In genomic region chr2:127398239-127398590, GRCh38 we compare ENCODE assay signal across 8 cellular contexts. TPM values are rescaled to one million over a fixed set of nuclear protein-coding genes. Genes with fewer than 3 reads are reported as not detected.
DNase-seq lines count a peak whose midpoint lies in the region; ATAC-seq and TF ChIP-seq lines count a peak whose summit lies in the region.

No MANE protein-coding gene starts in this region.

- no peaks in the 10 kb centered on the region; the same call in 1 of the 2 replicates for H3K27me3 ChIP-seq in BJ (ENCODE audit: control insufficient read depth, insufficient read depth, low read length)
- H3K27me3 ChIP-seq in PC-3 (ENCODE audit: low read length), result no peaks in the 10 kb centered on the region
- no peaks in the 10 kb centered on the region for H3K27me3 ChIP-seq in suprapubic skin

- TF ChIP-seq CTCF in BJ (IDR thresholded peaks at IDR 0.05; ENCODE audit: insufficient read depth, low read depth, low read length), result no peak
- TF ChIP-seq CTCF in PC-3 (conservative IDR thresholded peaks at IDR 0.05; ENCODE audit: low read depth, low read length), result no peak
- no peak for TF ChIP-seq CTCF in brain (conservative IDR thresholded peaks at IDR 0.05)
- no peak for TF ChIP-seq CTCF in suprapubic skin (IDR thresholded peaks at IDR 0.05)

- H3K9me3 Mint-ChIP-seq in brain, result peaks cover 3 to 7% (median 4%) of the 10 kb centered on the region in 5 experiments

- peaks cover 15% of the 10 kb centered on the region for H3K36me3 Mint-ChIP-seq in brain

- no peaks in the 10 kb centered on the region for H4K20me1 ChIP-seq in PC-3 (ENCODE audit: low read length)

- H2AFZ ChIP-seq in PC-3 (ENCODE audit: low read length), result no peak overlapping the region

- POLR2A ChIA-PET in BJ (lab: Charles Lee), result interaction anchor here (0.7 kb wide), 1 partner anchor 11 kb away, joined by 5 read pairs; no protein-coding TSS in a partner anchor
- POLR2A ChIA-PET in PC-3 (lab: Charles Lee; ENCODE audit: unreplicated experiment), result interaction anchor here (0.7 kb wide), 1 partner anchor 12 kb away, joined by 3 read pairs; no protein-coding TSS in a partner anchor

- H3K27ac Mint-ChIP-seq in brain, result peak overlapping the region; percentile 79 to 95 (median 88)

- H3K79me2 ChIP-seq in PC-3 (ENCODE audit: low read length), result no peaks in the 10 kb centered on the region

- no peak overlapping the region for H3K4me3 Mint-ChIP-seq in brain

- peaks cover 33% of the 10 kb centered on the region for H3K4me1 ChIP-seq in PC-3 (ENCODE audit: insufficient read depth, low read length)
- peaks cover 45% of the 10 kb centered on the region for H3K4me1 ChIP-seq in suprapubic skin

- DNase-seq in BJ (ENCODE audit: low read depth) (peak; percentile 74), PC-3 (peak; percentile 97), left lobe of liver (ENCODE audit: low spot score) (no peak), suprapubic skin (ENCODE audit: low spot score in 2 of 2) (peak; percentile 86 to 94)
- no peak for DNase-seq in activated CD4-positive, CD25-positive, alpha-beta regulatory T cell treated with anti-CD3 and anti-CD28 coated beads, Interleukin-2, amount 50 U/mL, for 72 hours

- no peaks in the 10 kb centered on the region for H3K27me3 Mint-ChIP-seq in brain

- BruUV-seq in PC-3 (replicated peaks; lab: Mats Ljungman, UMichigan), result no TSS peak

- no peak for TF ChIP-seq EP300 in suprapubic skin (IDR thresholded peaks at IDR 0.05)

- no peaks in the 10 kb centered on the region for H3K36me3 ChIP-seq in BJ (ENCODE audit: control insufficient read depth, insufficient read depth, low read length)
- H3K36me3 ChIP-seq in PC-3 (ENCODE audit: low read depth, low read length), result no peaks in the 10 kb centered on the region
- no peaks in the 10 kb centered on the region for H3K36me3 ChIP-seq in suprapubic skin

- no peaks in the 10 kb centered on the region for H3K9me3 ChIP-seq in PC-3 (ENCODE audit: low read length)
- no peaks in the 10 kb centered on the region for H3K9me3 ChIP-seq in suprapubic skin

- no peaks in the 10 kb centered on the region for H3K9me2 ChIP-seq in PC-3 (replicated peaks; ENCODE audit: low read length)

- intact Hi-C loops in PC-3 (cut with micrococcal nuclease), result loop anchor here (1.0 kb wide), 1 partner anchor 10 kb away; no protein-coding TSS in a partner anchor

- no peak overlapping the region for H3K9ac ChIP-seq in PC-3 (ENCODE audit: low read length)

- H3K4me3 ChIP-seq in BJ (ENCODE audit: low read depth, low read length), result no peak overlapping the region
- H3K4me3 ChIP-seq in PC-3 (ENCODE audit: low read length), result no peak overlapping the region
- H3K4me3 ChIP-seq in suprapubic skin, result no peak overlapping the region

- CTCF ChIA-PET in BJ (lab: Yijun Ruan, JAX), result no interaction called here
- CTCF ChIA-PET in PC-3 (lab: Charles Lee), result interaction anchor here (1.0 kb wide), 1 partner anchor 81 kb away, joined by 4 read pairs; no protein-coding TSS in a partner anchor

- peaks cover 28% of the 10 kb centered on the region for H3K4me1 Mint-ChIP-seq in brain

- TF ChIP-seq POLR2A in suprapubic skin (IDR thresholded peaks at IDR 0.05), result no peak

- H3K27ac ChIP-seq in PC-3 (ENCODE audit: low read length) (no peak overlapping the region), suprapubic skin (peak overlapping the region; percentile 27)

- ATAC-seq in GM19025 (IDR thresholded peaks at IDR 0.05; ENCODE audit: low read depth, unreplicated experiment) (peak; percentile 93), HG03064 (IDR thresholded peaks at IDR 0.05; ENCODE audit: low read depth, unreplicated experiment) (peak; percentile 92), PC-3 (peak; percentile 76), left lobe of liver (peak; percentile 74)

- peak overlapping the region; percentile 30; the same call in 1 of the 2 replicates for H3K4me2 ChIP-seq in PC-3 (ENCODE audit: low read length)

- H3F3A ChIP-seq in PC-3 (ENCODE audit: low read length, unreplicated experiment), result no peaks in the 10 kb centered on the region

- WGBS in suprapubic skin, result 0% methylated on average over 4 of the region's 4 CpGs

RNA-seq across cellular contexts. Expression of gene MAP3K2, which starts 10.4 kb away (rescaled TPM):
- 10.9 and 18.6 TPM in 2 replicates for polyA plus RNA-seq in BJ (2011; rRNA removed)
- 20.8 and 21.1 TPM in 2 replicates for polyA minus RNA-seq in BJ (2011; rRNA and poly(A)+ RNA removed)
- 54.6 and 64.7 TPM in 2 replicates for total RNA-seq in PC-3 (2014; rRNA removed)
- 3.3 TPM for polyA plus RNA-seq in brain (ENCODE audit: insufficient read depth, low read depth, low replicate concordance)
- total RNA-seq in left lobe of liver, result 48.9 TPM
- total RNA-seq in suprapubic skin, result 10 to 100 TPM; 29.4 to 49.1 (median 44.0) TPM

RNA-seq across cellular contexts. Expression of gene PROC, which starts 20.0 kb away (rescaled TPM):
- polyA plus RNA-seq in BJ (2011; rRNA removed) (0.11 TPM in 1 of 2 replicates, not detected in the other), brain (ENCODE audit: insufficient read depth, low read depth, low replicate concordance) (0.59 TPM)
- polyA minus RNA-seq in BJ (2011; rRNA and poly(A)+ RNA removed), result not detected in 2 replicates
- total RNA-seq in PC-3 (2014; rRNA removed) (0.35 and 0.58 TPM in 2 replicates), left lobe of liver (479 TPM), suprapubic skin (1 to 10 TPM in 1 of 4 donors, under 1 TPM in 1, not detected in 2; 0.36 to 7.1 TPM)

Comparison
In these comparisons a context has a peak if more than half of its experiments do, and no peak if none do; other contexts are left out.
1. DNase-seq: peak in BJ (single experiment), PC-3 (single experiment) and suprapubic skin (2 of 2); none in left lobe of liver (single experiment) and activated CD4-positive, CD25-positive, alpha-beta regulatory T cell treated with anti-CD3 and anti-CD28 coated beads, Interleukin-2, amount 50 U/mL, for 72 hours (single experiment).
2. RNA of gene PROC, which starts 20.0 kb away (total RNA-seq): 479 TPM in left lobe of liver (single experiment); 0.35 to 0.58 TPM in PC-3 and 0.36 to 7.1 TPM in suprapubic skin; every median in the first group is over 10 times any median in the second.
3. Peak in every context shown above with its lines, with median percentiles within 50 percentile points of each other: ATAC-seq.